Comparison of ENCODE assay signal across 14 cellular contexts in genomic region chr13:69194130-69194529, GRCh38.
DNase-seq lines count a peak whose midpoint lies in the region; ATAC-seq and TF ChIP-seq lines count a peak whose summit lies in the region.
"Had no signal": no experiment of that assay in that cellular context is flagged by ENCODE, and none has a peak within 500 bp of the region (broad histone marks: within the 10 kb centered on the region; RNA-seq: fewer than 3 reads in every experiment).

No MANE protein-coding gene starts in this region.

- no peak overlapping the region for H3K27ac ChIP-seq in PC-3 (ENCODE audit: low read length)
- H3K27ac ChIP-seq in neural progenitor cell, result no peak overlapping the region
- H3K27ac ChIP-seq: C4-2B, GM23248 had no signal

- H3K9me2 ChIP-seq in PC-3 (replicated peaks; ENCODE audit: low read length), result no peaks in the 10 kb centered on the region

- H4K20me1 ChIP-seq in PC-3 (ENCODE audit: low read length) (no peaks in the 10 kb centered on the region), neural progenitor cell (ENCODE audit: low read depth) (no peaks in the 10 kb centered on the region)

- H3K27me3 ChIP-seq in PC-3 (ENCODE audit: low read length) (no peaks in the 10 kb centered on the region), kidney epithelial cell (ENCODE audit: control insufficient read depth, insufficient read depth, low read length) (no peaks in the 10 kb centered on the region), neural progenitor cell (no peaks in the 10 kb centered on the region)

- H3K79me2 ChIP-seq in PC-3 (ENCODE audit: low read length) (no peaks in the 10 kb centered on the region), neural progenitor cell (ENCODE audit: low read depth) (no peaks in the 10 kb centered on the region)

- TF ChIP-seq CTCF in PC-3 (conservative IDR thresholded peaks at IDR 0.05; ENCODE audit: low read depth, low read length) (no peak), kidney epithelial cell (IDR thresholded peaks at IDR 0.05; ENCODE audit: insufficient read depth, low read length, poor library complexity, severe bottlenecking) (no peak), neural progenitor cell (IDR thresholded peaks at IDR 0.05) (no peak)

- no TSS peak for BruUV-seq in PC-3 (replicated peaks; lab: Mats Ljungman, UMichigan)

- H3K36me3 ChIP-seq in PC-3 (ENCODE audit: low read depth, low read length) (no peaks in the 10 kb centered on the region), kidney epithelial cell (ENCODE audit: control insufficient read depth, insufficient read depth, low read length) (no peaks in the 10 kb centered on the region), neural progenitor cell (no peaks in the 10 kb centered on the region)
- H3K36me3 ChIP-seq: HAP-1 had no signal

- POLR2A ChIA-PET in PC-3 (lab: Charles Lee; ENCODE audit: unreplicated experiment), result no interaction called here

- DNase-seq in ACHN (peak; percentile 51), PC-3 (peak; percentile 13), kidney epithelial cell (ENCODE audit: low read depth) (peak; percentile 23), neural progenitor cell (ENCODE audit: low spot score) (no peak)
- DNase-seq in activated naive CD4-positive, alpha-beta T cell treated with anti-CD3 and anti-CD28 coated beads, Interleukin-2, amount 10 ng/mL, durations not matched to agents 7 days and 5 days, result no peak
- DNase-seq: AML-193; CD4-positive, alpha-beta T cell; DMS153; GM23248; KG1 had no signal

- no peak overlapping the region for H3K4me3 Mint-ChIP-seq in neural progenitor cell
- H3K4me3 Mint-ChIP-seq in activated naive CD4-positive, alpha-beta T cell treated with anti-CD3 and anti-CD28 coated beads, Interleukin-2, amount 10 ng/mL, durations not matched to agents 7 days and 5 days, result no peak overlapping the region
- H3K4me3 Mint-ChIP-seq: CD4-positive, alpha-beta T cell had no signal

- H2AFZ ChIP-seq in PC-3 (ENCODE audit: low read length) (no peak overlapping the region), neural progenitor cell (replicated peaks) (peak overlapping the region; percentile 13)
- H2AFZ ChIP-seq: GM23248 had no signal

- H3K4me3 ChIP-seq in PC-3 (ENCODE audit: low read length), result no peak overlapping the region
- H3K4me3 ChIP-seq in kidney epithelial cell (ENCODE audit: low read depth, low read length), result no peak overlapping the region
- no peak overlapping the region for H3K4me3 ChIP-seq in neural progenitor cell
- H3K4me3 ChIP-seq: GM23248, HAP-1 had no signal

- ATAC-seq in PC-3 (peak; percentile 74), HG03432 (IDR thresholded peaks at IDR 0.05; ENCODE audit: unreplicated experiment) (no peak), HG02885 (IDR thresholded peaks at IDR 0.05; ENCODE audit: poor library complexity, unreplicated experiment) (no peak)

- H3K4me2 ChIP-seq in PC-3 (ENCODE audit: low read length) (no peak overlapping the region), neural progenitor cell (no peak overlapping the region)

- H3F3A ChIP-seq in PC-3 (ENCODE audit: low read length, unreplicated experiment) (no peaks in the 10 kb centered on the region), neural progenitor cell (ENCODE audit: low read depth) (no peaks in the 10 kb centered on the region)

- H3K27ac Mint-ChIP-seq in neural progenitor cell, result no peak overlapping the region
- no peak overlapping the region for H3K27ac Mint-ChIP-seq in activated naive CD4-positive, alpha-beta T cell treated with anti-CD3 and anti-CD28 coated beads, Interleukin-2, amount 10 ng/mL, durations not matched to agents 7 days and 5 days
- H3K27ac Mint-ChIP-seq: CD4-positive, alpha-beta T cell had no signal

- no peaks in the 10 kb centered on the region for H3K9me3 Mint-ChIP-seq in neural progenitor cell
- H3K9me3 Mint-ChIP-seq in activated naive CD4-positive, alpha-beta T cell treated with anti-CD3 and anti-CD28 coated beads, Interleukin-2, amount 10 ng/mL, durations not matched to agents 7 days and 5 days, result peaks cover 7% of the 10 kb centered on the region

- peaks cover 10% of the 10 kb centered on the region for H3K4me1 Mint-ChIP-seq in neural progenitor cell
- no peaks in the 10 kb centered on the region for H3K4me1 Mint-ChIP-seq in activated naive CD4-positive, alpha-beta T cell treated with anti-CD3 and anti-CD28 coated beads, Interleukin-2, amount 10 ng/mL, durations not matched to agents 7 days and 5 days

- CTCF ChIA-PET in PC-3 (lab: Charles Lee), result interaction anchor here (0.6 kb wide), 1 partner anchor 16 kb away, joined by 3 read pairs; no protein-coding TSS in a partner anchor
- CTCF ChIA-PET in activated naive CD4-positive, alpha-beta T cell treated with anti-CD3 and anti-CD28 coated beads, Interleukin-2, amount 10 ng/mL, durations not matched to agents 7 days and 5 days (lab: Charles Lee), result no interaction called here

- in situ Hi-C loops in ACHN (cut with HindIII; ENCODE audit: low pct_ligation_motif_present, low pct_unique_long_range_greater_than_20kb, low sequenced_read_pairs), result no loop called here

- H3K4me1 ChIP-seq in PC-3 (ENCODE audit: insufficient read depth, low read length), result no peaks in the 10 kb centered on the region
- H3K4me1 ChIP-seq in neural progenitor cell, result peaks cover 4% of the 10 kb centered on the region
- H3K4me1 ChIP-seq: HAP-1 had no signal

- H3K27me3 Mint-ChIP-seq in neural progenitor cell (ENCODE audit: insufficient read depth, low read depth), result no peaks in the 10 kb centered on the region
- no peaks in the 10 kb centered on the region for H3K27me3 Mint-ChIP-seq in activated naive CD4-positive, alpha-beta T cell treated with anti-CD3 and anti-CD28 coated beads, Interleukin-2, amount 10 ng/mL, durations not matched to agents 7 days and 5 days
- H3K27me3 Mint-ChIP-seq: CD4-positive, alpha-beta T cell had no signal

- no peaks in the 10 kb centered on the region for H3K36me3 Mint-ChIP-seq in neural progenitor cell
- H3K36me3 Mint-ChIP-seq in activated naive CD4-positive, alpha-beta T cell treated with anti-CD3 and anti-CD28 coated beads, Interleukin-2, amount 10 ng/mL, durations not matched to agents 7 days and 5 days, result no peaks in the 10 kb centered on the region

- H3K9ac ChIP-seq in PC-3 (ENCODE audit: low read length) (no peak overlapping the region), neural progenitor cell (no peak overlapping the region)
- H3K9ac ChIP-seq: GM23248 had no signal

- no peaks in the 10 kb centered on the region for H3K9me3 ChIP-seq in PC-3 (ENCODE audit: low read length)
- no peaks in the 10 kb centered on the region for H3K9me3 ChIP-seq in neural progenitor cell (ENCODE audit: low read depth)
- H3K9me3 ChIP-seq: HAP-1 had no signal

- intact Hi-C loops in PC-3 (cut with micrococcal nuclease), result no loop called here

Comparison
In these comparisons a context has a peak if more than half of its experiments do, and no peak if none do; other contexts are left out.
1. DNase-seq: peak in ACHN (single experiment), PC-3 (single experiment) and kidney epithelial cell (single experiment); none in neural progenitor cell (single experiment) and activated naive CD4-positive, alpha-beta T cell treated with anti-CD3 and anti-CD28 coated beads, Interleukin-2, amount 10 ng/mL, durations not matched to agents 7 days and 5 days (single experiment).